ENCODE assay signal across 21 cellular contexts in genomic region chr1:41682149-41682548, GRCh38.
DNase-seq lines count a peak whose midpoint lies in the region; ATAC-seq, FAIRE-seq and TF ChIP-seq lines count a peak whose summit lies in the region.
"Had no signal": no experiment of that assay in that cellular context is flagged by ENCODE, and none has a peak within 500 bp of the region (broad histone marks: within the 10 kb centered on the region; RNA-seq: fewer than 3 reads in every experiment).

No MANE protein-coding gene starts in this region.

- no peaks in the 10 kb centered on the region for H3K9me3 Mint-ChIP-seq in activated T-cell treated with anti-CD3 and anti-CD28 coated beads, Interleukin-2, amount 50 U/mL, for 72 hours
- no peaks in the 10 kb centered on the region for H3K9me3 Mint-ChIP-seq in activated T-helper 17 cell treated with anti-CD3 and anti-CD28 coated beads, Interleukin-2, amount 50 U/mL, for 72 hours
- H3K9me3 Mint-ChIP-seq in natural killer cell = no peaks in the 10 kb centered on the region
- H3K9me3 Mint-ChIP-seq: endodermal cell had no signal

- intact Hi-C loops in natural killer cell (cut with micrococcal nuclease) = loop anchor here (5.0 kb wide), 3 partner anchors 45 to 215 kb away; no protein-coding TSS in a partner anchor

- no peak overlapping the region for H3K4me3 Mint-ChIP-seq in activated T-cell treated with anti-CD3 and anti-CD28 coated beads, Interleukin-2, amount 50 U/mL, for 72 hours
- no peak overlapping the region for H3K4me3 Mint-ChIP-seq in activated T-helper 17 cell treated with anti-CD3 and anti-CD28 coated beads, Interleukin-2, amount 50 U/mL, for 72 hours
- H3K4me3 Mint-ChIP-seq in natural killer cell = peak overlapping the region; percentile 61
- H3K4me3 Mint-ChIP-seq: endodermal cell had no signal

- no peak for DNase-seq in activated T-cell treated with anti-CD3 and anti-CD28 coated beads, Interleukin-2, amount 50 U/mL, for 72 hours
- no peak for DNase-seq in activated T-cell treated with anti-CD3 and anti-CD28 coated beads, Interleukin-2, amount 50 U/mL, for 1 hour
- no peak for DNase-seq in GM12891 (ENCODE audit: insufficient read length, low spot score)
- no peak for DNase-seq in natural killer cell
- DNase-seq in hypothalamus (lab: John Stamatoyannopoulos, UW) = no peak
- no peak for DNase-seq in activated CD8-positive, alpha-beta memory T cell treated with anti-CD3 and anti-CD28 coated beads, Interleukin-2, amount 50 U/mL, for 4 hours
- DNase-seq: activated CD4-positive, alpha-beta T cell treated with anti-CD3 and anti-CD28 coated beads, Interleukin-2, amount 50 U/mL, for 1 hour; amniotic stem cell; colonic mucosa; endodermal cell; foreskin keratinocyte; NCI-H1694 treated with DMSO at 0.1 percent for 48 hours; NCI-H2171; NCI-H510A treated with DMSO at 0.1 percent for 48 hours; occipital lobe; PC-3 had no signal

- no peak for TF ChIP-seq CTCF in natural killer cell (IDR thresholded peaks at IDR 0.05)

- ATAC-seq in activated T-cell treated with anti-CD3 and anti-CD28 coated beads, Interleukin-2, amount 50 U/mL, for 72 hours (replicated peaks in 1 of 2) = no peak
- no peak for ATAC-seq in activated T-helper 17 cell treated with anti-CD3 and anti-CD28 coated beads, Interleukin-2, amount 50 U/mL, for 72 hours (replicated peaks)
- ATAC-seq in natural killer cell (no peak), GM21825 (IDR thresholded peaks at IDR 0.05; ENCODE audit: unreplicated experiment) (no peak)
- ATAC-seq: foreskin keratinocyte, HepG2, left lobe of liver, PC-3 had no signal

- no peak for TF ChIP-seq POLR2A in GM12891 (IDR thresholded peaks at IDR 0.05; ENCODE audit: low read depth, low read length)

- H3K27ac Mint-ChIP-seq in activated T-cell treated with anti-CD3 and anti-CD28 coated beads, Interleukin-2, amount 50 U/mL, for 72 hours = peak overlapping the region; percentile 7
- peak overlapping the region; percentile 21 for H3K27ac Mint-ChIP-seq in activated T-helper 17 cell treated with anti-CD3 and anti-CD28 coated beads, Interleukin-2, amount 50 U/mL, for 72 hours
- peak overlapping the region; percentile 69 to 81 for H3K27ac Mint-ChIP-seq in natural killer cell
- H3K27ac Mint-ChIP-seq: endodermal cell had no signal

- peaks cover 88% of the 10 kb centered on the region for H3K4me1 Mint-ChIP-seq in activated T-cell treated with anti-CD3 and anti-CD28 coated beads, Interleukin-2, amount 50 U/mL, for 72 hours (ENCODE audit: low read depth)
- H3K4me1 Mint-ChIP-seq in activated T-helper 17 cell treated with anti-CD3 and anti-CD28 coated beads, Interleukin-2, amount 50 U/mL, for 72 hours = peaks cover 51% of the 10 kb centered on the region
- peaks cover 98% of the 10 kb centered on the region in 2 donors for H3K4me1 Mint-ChIP-seq in natural killer cell
- H3K4me1 Mint-ChIP-seq: endodermal cell had no signal

- H3K36me3 Mint-ChIP-seq in activated T-cell treated with anti-CD3 and anti-CD28 coated beads, Interleukin-2, amount 50 U/mL, for 72 hours (ENCODE audit: insufficient read depth in 2 of 2) = no peaks in the 10 kb centered on the region
- H3K36me3 Mint-ChIP-seq in activated T-helper 17 cell treated with anti-CD3 and anti-CD28 coated beads, Interleukin-2, amount 50 U/mL, for 72 hours (ENCODE audit: low read depth) = no peaks in the 10 kb centered on the region
- H3K36me3 Mint-ChIP-seq in natural killer cell = no peaks in the 10 kb centered on the region

- no peaks in the 10 kb centered on the region for H3K27me3 Mint-ChIP-seq in activated T-cell treated with anti-CD3 and anti-CD28 coated beads, Interleukin-2, amount 50 U/mL, for 72 hours (ENCODE audit: low read depth)
- no peaks in the 10 kb centered on the region for H3K27me3 Mint-ChIP-seq in activated T-helper 17 cell treated with anti-CD3 and anti-CD28 coated beads, Interleukin-2, amount 50 U/mL, for 72 hours
- H3K27me3 Mint-ChIP-seq in natural killer cell (ENCODE audit: low read depth in 2 of 2) = no peaks in the 10 kb centered on the region

- peak; percentile 43 for FAIRE-seq in GM12891 (lab: Jason Lieb, UNC)
- FAIRE-seq: bronchial epithelial cell, HepG2 had no signal

TF ChIP-seq in GM12891, 5 proteins besides CTCF, POLR2A, EP300 and RAD21:
- TF ChIP-seq TAF1 (IDR thresholded peaks at IDR 0.05; ENCODE audit: low read depth, low read length) (no peak), POU2F2 (IDR thresholded peaks at IDR 0.05; ENCODE audit: low read depth, low read length) (no peak), PAX5 (IDR thresholded peaks at IDR 0.05; ENCODE audit: insufficient read depth, low read length, severe bottlenecking) (no peak)

Comparison
In these comparisons a context has a peak if more than half of its experiments do, and no peak if none do; other contexts are left out.
1. H3K27ac Mint-ChIP-seq: peak in every context shown above with its lines; median percentile 75 in natural killer cell; 21 in activated T-helper 17 cell treated with anti-CD3 and anti-CD28 coated beads, Interleukin-2, amount 50 U/mL, for 72 hours; 7 in activated T-cell treated with anti-CD3 and anti-CD28 coated beads, Interleukin-2, amount 50 U/mL, for 72 hours.